Comparison of ENCODE assay signal across 1 cellular context in genomic region chr1:96966536-96967138, GRCh38.
TF ChIP-seq lines count a peak whose summit lies in the region.

No MANE protein-coding gene starts in this region.

TF ChIP-seq in WTC11, 78 proteins besides CTCF, POLR2A, EP300 and RAD21 (continued from another document):
- TF ChIP-seq AR (CRISPR knock-in tag; IDR thresholded peaks at IDR 0.05) = no peak
- TF ChIP-seq STAT6 (CRISPR knock-in tag; conservative IDR thresholded peaks at IDR 0.05; ENCODE audit: low read depth) = no peak
- no peak for TF ChIP-seq PRRX2 (CRISPR knock-in tag; IDR thresholded peaks at IDR 0.05)
- TF ChIP-seq NFATC4 (CRISPR knock-in tag; IDR thresholded peaks at IDR 0.05) = no peak
- no peak for TF ChIP-seq CBFB (CRISPR knock-in tag; IDR thresholded peaks at IDR 0.05; ENCODE audit: low read depth)
- no peak for TF ChIP-seq E2F1 (CRISPR knock-in tag; IDR thresholded peaks at IDR 0.05)
- no peak for TF ChIP-seq ETV6 (CRISPR knock-in tag; IDR thresholded peaks at IDR 0.05)
- no peak for TF ChIP-seq PREB (CRISPR knock-in tag; IDR thresholded peaks at IDR 0.05; ENCODE audit: borderline replicate concordance)
- TF ChIP-seq ATF2 (CRISPR knock-in tag; IDR thresholded peaks at IDR 0.05; ENCODE audit: borderline replicate concordance, low read depth) = no peak
